Comparison of ENCODE assay signal across 8 cellular contexts in genomic region chr10:5283305-5284158, GRCh38.
A peak's percentile ranks its signal among the peaks of the same experiment; 100 is the strongest.
DNase-seq lines count a peak whose midpoint lies in the region; ATAC-seq, FAIRE-seq and TF ChIP-seq lines count a peak whose summit lies in the region.

No MANE protein-coding gene starts in this region.

- peak overlapping the region; percentile 89 for H3K27ac ChIP-seq in K562 (ENCODE audit: extremely low read depth, low read depth, low read length)

- intact Hi-C loops in K562 (cut with micrococcal nuclease), result loop anchor here (1.0 to 5.0 kb wide), 3 partner anchors 301 to 468 kb away; no protein-coding TSS in a partner anchor

- 31% methylated on average over 13 of the region's 14 CpGs for WGBS in K562 (ENCODE audit: insufficient coverage, low coverage, missing lambda C conversion rate)

- no peak for TF ChIP-seq POLR2A in K562 (conservative IDR thresholded peaks at IDR 0.05)

- peak overlapping the region; percentile 90 for H2AFZ ChIP-seq in K562 (ENCODE audit: low read depth, low read length)

- no peak overlapping the region; a peak in 1 of 4 replicates for H3K9ac ChIP-seq in K562 (ENCODE audit: insufficient read depth in 1 of 2, low read depth in 2 of 2, low read length in 2 of 2)

- peak; percentile 79 to 83 (median 80) for TF ChIP-seq CTCF in K562 (IDR thresholded peaks at IDR 0.05 in 2 of 3, conservative IDR thresholded peaks at IDR 0.05 in 1 of 3; ENCODE audit: insufficient read depth in 2 of 3, low read depth in 1 of 3, low read length in 3 of 3)

- in situ Hi-C loops in K562 (cut with MboI), result loop anchor here (5.0 to 10.0 kb wide), 2 partner anchors 301 to 439 kb away; no protein-coding TSS in a partner anchor

- H3K27me3 ChIP-seq in K562 (ENCODE audit: control insufficient read depth in 2 of 2, insufficient read depth in 2 of 2, low read length in 2 of 2), result no peaks in the 10 kb centered on the region

- POLR2A ChIA-PET in K562 (lab: Yijun Ruan, JAX), result interaction anchor here (0.6 kb wide), 1 partner anchor 31 kb away, joined by 4 read pairs; no protein-coding TSS in a partner anchor

- DNase-seq in DMS53 treated with DMSO at 0.1 percent for 48 hours (lab: John Stamatoyannopoulos, UW; ENCODE audit: unreplicated experiment), result peak; percentile 42
- peak; percentile 45 for DNase-seq in KG1 (lab: John Stamatoyannopoulos, UW)
- peak; percentile 70 for DNase-seq in SW480 (ENCODE audit: low spot score)
- DNase-seq in K562 (ENCODE audit: extremely low read depth in 1 of 4, low spot score in 3 of 4), result peak; percentile 47 to 81 (median 62)
- peak; percentile 70 for DNase-seq in iPS-NIHi7 (ENCODE audit: extremely low spot score)
- DNase-seq in stimulated activated CD4-positive, alpha-beta T cell treated with anti-CD3 and anti-CD28 coated beads, Interleukin-4, amount 100 ng/mL, for 1 hour, result peak; percentile 63

- H3K36me3 ChIP-seq in K562 (ENCODE audit: control insufficient read depth, insufficient read depth, low read length), result no peaks in the 10 kb centered on the region

- FAIRE-seq in K562 (lab: Jason Lieb, UNC), result peak; percentile 91

- ATAC-seq in GM21423 (IDR thresholded peaks at IDR 0.05; ENCODE audit: unreplicated experiment) (peak; percentile 75), K562 (peak; percentile 95), HG03025 (IDR thresholded peaks at IDR 0.05; ENCODE audit: low FRiP score, unreplicated experiment) (no peak)

- no peaks in the 10 kb centered on the region for H3K79me2 ChIP-seq in K562 (ENCODE audit: control insufficient read depth, insufficient read depth, low read length)

- H3K4me1 ChIP-seq in K562 (replicated peaks in 1 of 2; ENCODE audit: control insufficient read depth in 2 of 2, insufficient read depth in 2 of 2, low read length in 2 of 2), result peaks cover 2 to 17% of the 10 kb centered on the region in 2 experiments; a peak in 4 of 5 replicates

- no peaks in the 10 kb centered on the region for H4K20me1 ChIP-seq in K562 (replicated peaks; ENCODE audit: control insufficient read depth, insufficient read depth, low read length)

- no TSS peak for BruUV-seq in K562 (replicated peaks; lab: Mats Ljungman, UMichigan)

- TF ChIP-seq EP300 in K562 (IDR thresholded peaks at IDR 0.05; ENCODE audit: low read length), result no peak

- peaks cover 6% of the 10 kb centered on the region; the same call in 1 of the 2 replicates for H3K9me3 ChIP-seq in K562 (replicated peaks; ENCODE audit: control insufficient read depth, insufficient read depth, low read depth, low read length)

- no peak overlapping the region for H3K4me3 ChIP-seq in K562

- peak overlapping the region; percentile 39; the same call in 1 of the 2 replicates for H3K4me2 ChIP-seq in K562 (ENCODE audit: insufficient read depth, low read length)

- no peaks in the 10 kb centered on the region for H3K9me1 ChIP-seq in K562 (ENCODE audit: control insufficient read depth, insufficient read depth, low read length)

- peak; percentile 66 to 84 for TF ChIP-seq RAD21 in K562 (CRISPR knock-in tag; conservative IDR thresholded peaks at IDR 0.05 in 1 of 2, IDR thresholded peaks at IDR 0.05 in 1 of 2)

- CTCF ChIA-PET in K562 (lab: Yijun Ruan, JAX; ENCODE audit: low intra/inter-chr PET ratio), result interaction anchor here (0.7 to 1.5 kb wide), 3 partner anchors 303 to 468 kb away, joined by 3 to 12 read pairs (median 4); no protein-coding TSS in a partner anchor

TF ChIP-seq in K562, 482 proteins besides CTCF, POLR2A, EP300 and RAD21 (continues in another document):
- TF ChIP-seq CC2D1A (IDR thresholded peaks at IDR 0.05), result 0 out of 2 replicates have a peak, but pooled peaks have one; percentile 59
- peak in 1 of 2 experiments; percentile 15; a peak in 1 of 4 replicates for TF ChIP-seq KDM1A (IDR thresholded peaks at IDR 0.05)
- TF ChIP-seq DEAF1 (CRISPR knock-in tag; IDR thresholded peaks at IDR 0.05), result peak; percentile 57
- TF ChIP-seq SMC3 (conservative IDR thresholded peaks at IDR 0.05; ENCODE audit: insufficient read depth, low read depth, low read length), result peak; percentile 83
- TF ChIP-seq FOXK2 (conservative IDR thresholded peaks at IDR 0.05 in 1 of 2, IDR thresholded peaks at IDR 0.05 in 1 of 2; ENCODE audit: low read depth in 2 of 2), result no peak
- TF ChIP-seq PURB (CRISPR knock-in tag; IDR thresholded peaks at IDR 0.05; ENCODE audit: low read depth), result no peak
- TF ChIP-seq JUND (IDR thresholded peaks at IDR 0.05; ENCODE audit: borderline replicate concordance, low read depth, low read length), result peak; percentile 29; the same call in 1 of the 2 replicates
- no peak for TF ChIP-seq JUND (tag; IDR thresholded peaks at IDR 0.05; ENCODE audit: borderline replicate concordance, low read depth, low read length)
- peak; percentile 72; the same call in 1 of the 2 replicates for TF ChIP-seq LARP7 (IDR thresholded peaks at IDR 0.05)
- TF ChIP-seq MAZ (CRISPR knock-in tag; conservative IDR thresholded peaks at IDR 0.05 in 1 of 2, IDR thresholded peaks at IDR 0.05 in 1 of 2), result peak in 1 of 2 experiments; percentile 71; a peak in 2 of 4 replicates
- no peak for TF ChIP-seq SIX5 (IDR thresholded peaks at IDR 0.05; ENCODE audit: borderline replicate concordance in 1 of 2, insufficient read depth in 1 of 2, low read depth in 1 of 2, low read length in 2 of 2)
- 0 out of 2 replicates have a peak, but pooled peaks have one; percentile 10 for TF ChIP-seq L3MBTL2 (IDR thresholded peaks at IDR 0.05)
- 0 out of 2 replicates have a peak, but pooled peaks have one; percentile 25 for TF ChIP-seq ESRRA (IDR thresholded peaks at IDR 0.05; ENCODE audit: borderline replicate concordance, low read depth)
- no peak for TF ChIP-seq ZNF316 (IDR thresholded peaks at IDR 0.05)
- TF ChIP-seq ETS1 (conservative IDR thresholded peaks at IDR 0.05; ENCODE audit: control insufficient read depth, low read depth, low read length), result no peak
- no peak for TF ChIP-seq ZNF23 (CRISPR knock-in tag; IDR thresholded peaks at IDR 0.05)
- TF ChIP-seq ZFX (CRISPR knock-in tag; IDR thresholded peaks at IDR 0.05), result no peak
- TF ChIP-seq HLTF (IDR thresholded peaks at IDR 0.05), result no peak
- no peak for TF ChIP-seq ATF3 (IDR thresholded peaks at IDR 0.05)
- 0 out of 2 replicates have a peak, but pooled peaks have one; percentile 45 for TF ChIP-seq ATF3 (CRISPR knock-in tag; conservative IDR thresholded peaks at IDR 0.05)
- TF ChIP-seq MAFK (IDR thresholded peaks at IDR 0.05; ENCODE audit: low read length), result no peak
- 0 out of 2 replicates have a peak, but pooled peaks have one; percentile 8 for TF ChIP-seq ZBTB5 (IDR thresholded peaks at IDR 0.05)
- TF ChIP-seq RCOR1 (IDR thresholded peaks at IDR 0.05; ENCODE audit: borderline replicate concordance in 1 of 2, low read depth in 2 of 2, low read length in 2 of 2), result peak in 1 of 2 experiments; percentile 32; a peak in 1 of 4 replicates
- TF ChIP-seq HDAC1 (IDR thresholded peaks at IDR 0.05), result peak in 1 of 2 experiments; percentile 22; a peak in 1 of 4 replicates
- TF ChIP-seq KLF6 (CRISPR knock-in tag; IDR thresholded peaks at IDR 0.05; ENCODE audit: borderline replicate concordance), result no peak
- no peak for TF ChIP-seq CHD4 (IDR thresholded peaks at IDR 0.05; ENCODE audit: insufficient read depth, insufficient replicate concordance, low read depth, low read length, poor library complexity, severe bottlenecking)
